In the genomic region with DNA sequence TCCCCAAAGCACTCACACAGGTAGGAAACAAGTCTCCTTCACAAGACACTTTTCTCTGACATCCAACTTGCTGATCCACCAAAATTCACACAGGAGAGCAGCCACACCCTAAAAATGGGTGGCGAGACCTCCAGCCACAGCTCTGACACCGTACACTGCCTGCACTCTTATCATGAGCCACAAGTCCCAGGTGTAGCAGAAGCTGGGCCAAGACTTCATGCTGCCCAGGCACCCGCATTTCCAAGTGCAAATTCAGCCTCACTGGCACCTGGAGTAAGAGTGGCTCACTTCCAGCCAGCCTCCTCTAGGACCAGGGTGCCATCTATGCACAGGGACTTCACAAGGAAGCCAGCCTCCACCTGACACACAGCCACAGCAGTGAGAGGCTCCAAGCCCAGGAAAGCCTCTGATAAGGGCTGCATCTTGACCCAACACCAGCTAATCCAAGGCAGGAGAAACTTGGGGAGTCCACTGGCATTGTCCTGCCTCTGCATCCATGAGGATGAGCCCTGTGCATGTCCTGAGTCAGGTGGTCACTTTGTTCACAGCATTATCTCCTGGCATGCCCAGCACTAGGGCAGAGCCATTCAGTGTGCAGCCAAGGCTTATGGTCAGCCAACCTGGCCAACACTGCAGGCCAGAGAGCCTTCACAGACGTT, we compare ENCODE assay signal across 8 cellular contexts. TPM values are rescaled to one million over a fixed set of nuclear protein-coding genes. Genes with fewer than 3 reads are reported as not detected.
DNase-seq lines count a peak whose midpoint lies in the region; ATAC-seq lines count a peak whose summit lies in the region.
"Had no signal": no experiment of that assay in that cellular context is flagged by ENCODE, and none has a peak within 500 bp of the region (broad histone marks: within the 10 kb centered on the region; RNA-seq: fewer than 3 reads in every experiment).

No MANE protein-coding gene starts in this region.

- ATAC-seq in activated T-cell treated with anti-CD3 and anti-CD28 coated beads, Interleukin-2, amount 50 U/mL, for 4 hours, result no peak
- no peak for ATAC-seq in stimulated activated naive B cell treated with anti-CD40 and anti-IgM and Interleukin-4, amounts not matched to agents 10 μg/mL and 1 μg/mL and 100 μg/mL, for 72 hours (replicated peaks)

- intact Hi-C loops in dendritic cell treated with granulocyte-macrophage colony-stimulating factor and Interleukin-4, amounts not matched to agents 40 ng/mL and 50 ng/mL, for 4 days (cut with micrococcal nuclease), result loop anchor here (5.0 kb wide), 1 partner anchor 43 kb away; the partner anchor contains the start of gene ZNF688

- H3K4me3 Mint-ChIP-seq in activated T-cell treated with anti-CD3 and anti-CD28 coated beads, Interleukin-2, amount 50 U/mL, for 24 hours, result no peak overlapping the region
- H3K4me3 Mint-ChIP-seq in activated T-cell treated with anti-CD3 and anti-CD28 coated beads, Interleukin-2, amount 50 U/mL, for 4 hours, result no peak overlapping the region
- H3K4me3 Mint-ChIP-seq in dendritic cell treated with granulocyte-macrophage colony-stimulating factor and Interleukin-4, amounts not matched to agents 40 ng/mL and 50 ng/mL, for 4 days, result no peak overlapping the region
- H3K4me3 Mint-ChIP-seq in stimulated activated naive B cell treated with anti-CD40 and anti-IgM and Interleukin-4, amounts not matched to agents 10 μg/mL and 1 μg/mL and 100 μg/mL, for 72 hours, result peak overlapping the region in 1 of 2 donors; percentile 37

- H3K27ac Mint-ChIP-seq in activated T-cell treated with anti-CD3 and anti-CD28 coated beads, Interleukin-2, amount 50 U/mL, for 24 hours, result peak overlapping the region; percentile 73
- H3K27ac Mint-ChIP-seq in dendritic cell treated with granulocyte-macrophage colony-stimulating factor and Interleukin-4, amounts not matched to agents 40 ng/mL and 50 ng/mL, for 4 days, result peak overlapping the region; percentile 99
- H3K27ac Mint-ChIP-seq in stimulated activated naive B cell treated with anti-CD40 and anti-IgM and Interleukin-4, amounts not matched to agents 10 μg/mL and 1 μg/mL and 100 μg/mL, for 72 hours, result peak overlapping the region; percentile 96

- no peaks in the 10 kb centered on the region for H3K27me3 Mint-ChIP-seq in activated T-cell treated with anti-CD3 and anti-CD28 coated beads, Interleukin-2, amount 50 U/mL, for 24 hours
- no peaks in the 10 kb centered on the region for H3K27me3 Mint-ChIP-seq in activated T-cell treated with anti-CD3 and anti-CD28 coated beads, Interleukin-2, amount 50 U/mL, for 4 hours (ENCODE audit: low read depth)
- H3K27me3 Mint-ChIP-seq in dendritic cell treated with granulocyte-macrophage colony-stimulating factor and Interleukin-4, amounts not matched to agents 40 ng/mL and 50 ng/mL, for 4 days, result no peaks in the 10 kb centered on the region
- H3K27me3 Mint-ChIP-seq in stimulated activated naive B cell treated with anti-CD40 and anti-IgM and Interleukin-4, amounts not matched to agents 10 μg/mL and 1 μg/mL and 100 μg/mL, for 72 hours, result no peaks in the 10 kb centered on the region

- no peaks in the 10 kb centered on the region for H3K9me3 Mint-ChIP-seq in activated T-cell treated with anti-CD3 and anti-CD28 coated beads, Interleukin-2, amount 50 U/mL, for 24 hours
- H3K9me3 Mint-ChIP-seq in activated T-cell treated with anti-CD3 and anti-CD28 coated beads, Interleukin-2, amount 50 U/mL, for 4 hours, result no peaks in the 10 kb centered on the region
- no peaks in the 10 kb centered on the region for H3K9me3 Mint-ChIP-seq in dendritic cell treated with granulocyte-macrophage colony-stimulating factor and Interleukin-4, amounts not matched to agents 40 ng/mL and 50 ng/mL, for 4 days
- H3K9me3 Mint-ChIP-seq in stimulated activated naive B cell treated with anti-CD40 and anti-IgM and Interleukin-4, amounts not matched to agents 10 μg/mL and 1 μg/mL and 100 μg/mL, for 72 hours, result no peaks in the 10 kb centered on the region

- peaks cover 45% of the 10 kb centered on the region for H3K4me1 Mint-ChIP-seq in activated T-cell treated with anti-CD3 and anti-CD28 coated beads, Interleukin-2, amount 50 U/mL, for 24 hours (ENCODE audit: low read depth)
- peaks cover 36% of the 10 kb centered on the region for H3K4me1 Mint-ChIP-seq in activated T-cell treated with anti-CD3 and anti-CD28 coated beads, Interleukin-2, amount 50 U/mL, for 4 hours (ENCODE audit: low read depth)
- peaks cover 70% of the 10 kb centered on the region for H3K4me1 Mint-ChIP-seq in dendritic cell treated with granulocyte-macrophage colony-stimulating factor and Interleukin-4, amounts not matched to agents 40 ng/mL and 50 ng/mL, for 4 days (ENCODE audit: low read depth)
- peaks cover 29 to 66% of the 10 kb centered on the region in 2 donors for H3K4me1 Mint-ChIP-seq in stimulated activated naive B cell treated with anti-CD40 and anti-IgM and Interleukin-4, amounts not matched to agents 10 μg/mL and 1 μg/mL and 100 μg/mL, for 72 hours

- no peak for DNase-seq in activated T-cell treated with anti-CD3 and anti-CD28 coated beads, Interleukin-2, amount 50 U/mL, for 24 hours
- no peak for DNase-seq in activated T-cell treated with anti-CD3 and anti-CD28 coated beads, Interleukin-2, amount 50 U/mL, for 4 hours
- no peak for DNase-seq in stimulated activated naive B cell treated with anti-CD40 and anti-IgM and Interleukin-4, amounts not matched to agents 10 μg/mL and 1 μg/mL and 100 μg/mL, for 72 hours
- DNase-seq in DMS 273 (lab: John Stamatoyannopoulos, UW; ENCODE audit: unreplicated experiment), result no peak
- DNase-seq in activated CD4-positive, alpha-beta T cell treated with anti-CD3 and anti-CD28 coated beads for 1 hour, result no peak
- DNase-seq: ACHN, caudate nucleus had no signal

- H3K36me3 Mint-ChIP-seq in activated T-cell treated with anti-CD3 and anti-CD28 coated beads, Interleukin-2, amount 50 U/mL, for 24 hours (ENCODE audit: low read depth), result peaks cover 37% of the 10 kb centered on the region
- H3K36me3 Mint-ChIP-seq in activated T-cell treated with anti-CD3 and anti-CD28 coated beads, Interleukin-2, amount 50 U/mL, for 4 hours (ENCODE audit: insufficient read depth), result no peaks in the 10 kb centered on the region
- peaks cover 53% of the 10 kb centered on the region for H3K36me3 Mint-ChIP-seq in dendritic cell treated with granulocyte-macrophage colony-stimulating factor and Interleukin-4, amounts not matched to agents 40 ng/mL and 50 ng/mL, for 4 days (ENCODE audit: low read depth)
- peaks cover 7 to 20% of the 10 kb centered on the region in 2 donors for H3K36me3 Mint-ChIP-seq in stimulated activated naive B cell treated with anti-CD40 and anti-IgM and Interleukin-4, amounts not matched to agents 10 μg/mL and 1 μg/mL and 100 μg/mL, for 72 hours

RNA-seq across cellular contexts. Expression of gene ZNF768, which starts 2.6 kb away (rescaled TPM):
- 10 to 100 TPM in 2 of 3 donors, 1 to 10 TPM in 1; 9.1 to 10.7 (median 10.5) TPM for total RNA-seq in activated T-cell treated with anti-CD3 and anti-CD28 coated beads, Interleukin-2, amount 50 U/mL, for 4 hours

RNA-seq across cellular contexts. Expression of gene ZNF747, which starts 5.7 kb away (rescaled TPM):
- total RNA-seq in activated T-cell treated with anti-CD3 and anti-CD28 coated beads, Interleukin-2, amount 50 U/mL, for 4 hours, result 10 to 100 TPM; 14.2 to 15.4 (median 15.2) TPM

RNA-seq across cellular contexts. Expression of gene ZNF764, which starts 29.2 kb away (rescaled TPM):
- total RNA-seq in activated T-cell treated with anti-CD3 and anti-CD28 coated beads, Interleukin-2, amount 50 U/mL, for 4 hours, result 10 to 100 TPM; 21.2 to 23.4 (median 22.5) TPM

RNA-seq across cellular contexts. Expression of gene ZNF688, which starts 42.6 kb away (rescaled TPM):
- total RNA-seq in activated T-cell treated with anti-CD3 and anti-CD28 coated beads, Interleukin-2, amount 50 U/mL, for 4 hours, result 1 to 10 TPM; 5.6 to 8.1 (median 7.4) TPM

RNA-seq across cellular contexts. Expression of gene ITGAL, which starts 56.4 kb away (rescaled TPM):
- 100 to 1,000 TPM; 193 to 259 (median 220) TPM for total RNA-seq in activated T-cell treated with anti-CD3 and anti-CD28 coated beads, Interleukin-2, amount 50 U/mL, for 4 hours
